ENCODE assay signal across 8 cellular contexts in genomic region chr12:69243099-69244084, GRCh38. TPM values are rescaled to one million over a fixed set of nuclear protein-coding genes. Genes with fewer than 3 reads are reported as not detected.
DNase-seq lines count a peak whose midpoint lies in the region; ATAC-seq and TF ChIP-seq lines count a peak whose summit lies in the region.

No MANE protein-coding gene starts in this region.

- H3K4me1 ChIP-seq in OCI-LY7 (ENCODE audit: insufficient read depth, low read length, poor library complexity, severe bottlenecking) (peaks cover 43% of the 10 kb centered on the region), neural progenitor cell (peaks cover 27% of the 10 kb centered on the region), SJCRH30 (peaks cover 16% of the 10 kb centered on the region)

- H3K9me2 ChIP-seq in OCI-LY7 (ENCODE audit: insufficient read depth, low read length), result no peaks in the 10 kb centered on the region

- H3K27me3 Mint-ChIP-seq in activated CD4-positive, alpha-beta T cell treated with anti-CD3 and anti-CD28 coated beads, Interleukin-2, amount 10 ng/mL, durations not matched to agents 7 days and 5 days, result no peaks in the 10 kb centered on the region
- peaks cover 4% of the 10 kb centered on the region for H3K27me3 Mint-ChIP-seq in neural progenitor cell (ENCODE audit: insufficient read depth, low read depth)

- H3K27me3 ChIP-seq in neural progenitor cell (no peaks in the 10 kb centered on the region), SJCRH30 (no peaks in the 10 kb centered on the region)

- peaks cover 12% of the 10 kb centered on the region; the same call in 1 of the 2 replicates for H3K9me3 ChIP-seq in OCI-LY7 (ENCODE audit: low read length)
- peaks cover 4% of the 10 kb centered on the region for H3K9me3 ChIP-seq in neural progenitor cell (ENCODE audit: low read depth)
- H3K9me3 ChIP-seq in SJCRH30 (replicated peaks), result no peaks in the 10 kb centered on the region

- no peak overlapping the region for H3K27ac ChIP-seq in OCI-LY7 (ENCODE audit: low read depth, low read length, poor library complexity, severe bottlenecking)
- H3K27ac ChIP-seq in neural progenitor cell, result peak overlapping the region; percentile 2
- no peak overlapping the region for H3K27ac ChIP-seq in SJCRH30

- peaks cover 73% of the 10 kb centered on the region for H3K36me3 ChIP-seq in OCI-LY7 (ENCODE audit: insufficient read depth, low read length)
- H3K36me3 ChIP-seq in neural progenitor cell, result peaks cover 14% of the 10 kb centered on the region
- H3K36me3 ChIP-seq in SJCRH30, result peaks cover 35% of the 10 kb centered on the region

- BruUV-seq in OCI-LY7 (replicated peaks; lab: Mats Ljungman, UMichigan), result no TSS peak

- H2AFZ ChIP-seq in OCI-LY7 (ENCODE audit: low read length) (no peak overlapping the region), neural progenitor cell (replicated peaks) (no peak overlapping the region)

- H3K4me2 ChIP-seq in OCI-LY7 (ENCODE audit: low read length) (peak overlapping the region; percentile 99), neural progenitor cell (peak overlapping the region; percentile 97)

- H3K9me3 Mint-ChIP-seq in activated CD4-positive, alpha-beta T cell treated with anti-CD3 and anti-CD28 coated beads, Interleukin-2, amount 10 ng/mL, durations not matched to agents 7 days and 5 days, result no peaks in the 10 kb centered on the region
- H3K9me3 Mint-ChIP-seq in neural progenitor cell, result peaks cover 39% of the 10 kb centered on the region

- H3K4me3 Mint-ChIP-seq in activated CD4-positive, alpha-beta T cell treated with anti-CD3 and anti-CD28 coated beads, Interleukin-2, amount 10 ng/mL, durations not matched to agents 7 days and 5 days, result peak overlapping the region; percentile 52
- no peak overlapping the region for H3K4me3 Mint-ChIP-seq in neural progenitor cell

- peaks cover 69% of the 10 kb centered on the region for H3K4me1 Mint-ChIP-seq in activated CD4-positive, alpha-beta T cell treated with anti-CD3 and anti-CD28 coated beads, Interleukin-2, amount 10 ng/mL, durations not matched to agents 7 days and 5 days
- peaks cover 21% of the 10 kb centered on the region for H3K4me1 Mint-ChIP-seq in neural progenitor cell

- H3K9ac ChIP-seq in neural progenitor cell, result no peak overlapping the region

- CTCF ChIA-PET in activated CD4-positive, alpha-beta T cell treated with anti-CD3 and anti-CD28 coated beads, Interleukin-2, amount 10 ng/mL, durations not matched to agents 7 days and 5 days (lab: Charles Lee), result interaction anchor here (0.6 to 2.1 kb wide), 4 partner anchors 10 to 489 kb away, joined by 4 to 14 read pairs (median 6); no protein-coding TSS in a partner anchor
- CTCF ChIA-PET in OCI-LY7 (lab: Charles Lee; ENCODE audit: unreplicated experiment), result interaction anchor here (1.0 kb wide), 1 partner anchor 16 kb away, joined by 3 read pairs; no protein-coding TSS in a partner anchor

- POLR2A ChIA-PET in activated CD4-positive, alpha-beta T cell treated with anti-CD3 and anti-CD28 coated beads, Interleukin-2, amount 10 ng/mL, durations not matched to agents 7 days and 5 days (lab: Charles Lee), result no interaction called here
- POLR2A ChIA-PET in OCI-LY7 (lab: Charles Lee), result interaction anchor here (0.6 to 2.9 kb wide), 8 partner anchors 9 to 456 kb away, joined by 3 to 14 read pairs (median 4); partner anchors contain the start of gene BEST3

- peak overlapping the region; percentile 81 for H3K4me3 ChIP-seq in OCI-LY7 (ENCODE audit: low read depth, low read length, poor library complexity, severe bottlenecking)
- peak overlapping the region; percentile 94 for H3K4me3 ChIP-seq in neural progenitor cell
- no peak overlapping the region for H3K4me3 ChIP-seq in SJCRH30

- peaks cover 86% of the 10 kb centered on the region for H3K79me2 ChIP-seq in OCI-LY7 (ENCODE audit: insufficient read depth, low read depth, low read length)
- H3K79me2 ChIP-seq in neural progenitor cell (ENCODE audit: low read depth), result peaks cover 98% of the 10 kb centered on the region

- H3F3A ChIP-seq in neural progenitor cell (ENCODE audit: low read depth), result peaks cover 15% of the 10 kb centered on the region

- ATAC-seq in HG02623 (IDR thresholded peaks at IDR 0.05; ENCODE audit: unreplicated experiment), result peak; percentile 36

- DNase-seq in activated CD4-positive, alpha-beta T cell treated with anti-CD3 and anti-CD28 coated beads, Interleukin-2, amount 10 ng/mL, durations not matched to agents 7 days and 5 days, result peak; percentile 27
- DNase-seq in activated CD4-positive, alpha-beta T cell treated with anti-CD3 and anti-CD28 coated beads, Interleukin-2, amount 50 U/mL, for 1 hour, result no peak
- DNase-seq in OCI-LY7 (ENCODE audit: low spot score) (peak; percentile 14), neural progenitor cell (ENCODE audit: low spot score) (no peak), SJCRH30 (no peak), DMS 273 treated with DMSO at 0.1 percent for 48 hours (lab: John Stamatoyannopoulos, UW) (no peak)
- DNase-seq in activated CD8-positive, alpha-beta memory T cell treated with anti-CD3 and anti-CD28 coated beads, Interleukin-2, amount 50 U/mL, for 48 hours, result no peak

- intact Hi-C loops in OCI-LY7 (cut with micrococcal nuclease; ENCODE audit: unreplicated experiment), result no loop called here

- H3K36me3 Mint-ChIP-seq in activated CD4-positive, alpha-beta T cell treated with anti-CD3 and anti-CD28 coated beads, Interleukin-2, amount 10 ng/mL, durations not matched to agents 7 days and 5 days (ENCODE audit: low read depth), result peaks cover 28% of the 10 kb centered on the region
- peaks cover 62% of the 10 kb centered on the region for H3K36me3 Mint-ChIP-seq in neural progenitor cell

- H3K27ac Mint-ChIP-seq in activated CD4-positive, alpha-beta T cell treated with anti-CD3 and anti-CD28 coated beads, Interleukin-2, amount 10 ng/mL, durations not matched to agents 7 days and 5 days, result peak overlapping the region; percentile 37
- no peak overlapping the region for H3K27ac Mint-ChIP-seq in neural progenitor cell

- H4K20me1 ChIP-seq in OCI-LY7 (ENCODE audit: insufficient read depth, low read length) (peaks cover 50% of the 10 kb centered on the region), neural progenitor cell (ENCODE audit: low read depth) (peaks cover 84% of the 10 kb centered on the region)

- no peak for TF ChIP-seq CTCF in OCI-LY7 (conservative IDR thresholded peaks at IDR 0.05; ENCODE audit: low read length)
- no peak for TF ChIP-seq CTCF in neural progenitor cell (IDR thresholded peaks at IDR 0.05)

RNA-seq across cellular contexts. Expression of gene CPSF6, which starts 4.0 kb away (rescaled TPM):
- 10 to 100 TPM; 94.4 to 97.4 TPM for total RNA-seq in activated CD4-positive, alpha-beta T cell treated with anti-CD3 and anti-CD28 coated beads, Interleukin-2, amount 10 ng/mL, durations not matched to agents 7 days and 5 days
- total RNA-seq in OCI-LY7 (2014; rRNA removed; shearing (Covaris generic)), result 90.4 and 207 TPM in 2 replicates
- total RNA-seq in OCI-LY7 (2022) (163 and 165 TPM in 2 replicates), neural progenitor cell (ENCODE audit: low replicate concordance) (114 and 155 TPM in 2 replicates)
- total RNA-seq in SJCRH30 (2014; rRNA removed; shearing (Covaris generic)), result 92.9 and 123 TPM in 2 replicates

Comparison
In these comparisons a context has a peak if more than half of its experiments do, and no peak if none do; other contexts are left out.
1. DNase-seq: peak in activated CD4-positive, alpha-beta T cell treated with anti-CD3 and anti-CD28 coated beads, Interleukin-2, amount 10 ng/mL, durations not matched to agents 7 days and 5 days (single experiment) and OCI-LY7 (single experiment); none in activated CD4-positive, alpha-beta T cell treated with anti-CD3 and anti-CD28 coated beads, Interleukin-2, amount 50 U/mL, for 1 hour (single experiment), neural progenitor cell (single experiment), SJCRH30 (0 of 2), DMS 273 treated with DMSO at 0.1 percent for 48 hours (single experiment) and activated CD8-positive, alpha-beta memory T cell treated with anti-CD3 and anti-CD28 coated beads, Interleukin-2, amount 50 U/mL, for 48 hours (single experiment).